ENCODE assay signal across 2 cellular contexts in genomic region chr1:23571389-23571788, GRCh38.
TF ChIP-seq lines count a peak whose summit lies in the region.

No MANE protein-coding gene starts in this region.

TF ChIP-seq in HEK293, 187 proteins besides CTCF, POLR2A, EP300 and RAD21:
- peak; percentile 63 for TF ChIP-seq ZNF146 (tag by site-specific recombination; IDR thresholded peaks at IDR 0.05)

TF ChIP-seq in K562, 482 proteins besides CTCF, POLR2A, EP300 and RAD21:
- TF ChIP-seq BCOR (IDR thresholded peaks at IDR 0.05): peak; percentile 59; the same call in 1 of the 2 replicates
- peak; percentile 58 for TF ChIP-seq ZNF316 (IDR thresholded peaks at IDR 0.05)
- peak; percentile 49 for TF ChIP-seq TFE3 (CRISPR knock-in tag; IDR thresholded peaks at IDR 0.05)
- TF ChIP-seq MGA (IDR thresholded peaks at IDR 0.05): 0 out of 2 replicates have a peak, but pooled peaks have one; percentile 12
- peak in 1 of 2 experiments; percentile 40; a peak in 1 of 4 replicates for TF ChIP-seq KDM1A (IDR thresholded peaks at IDR 0.05)
- 0 out of 2 replicates have a peak, but pooled peaks have one; percentile 22 for TF ChIP-seq MAFG (tag; conservative IDR thresholded peaks at IDR 0.05)
TF ChIP-seq in K562: peak in this region for 6; not testable (repeated sequence) for 476.
